Comparison of ENCODE assay signal across 16 cellular contexts in genomic region chr1:9281907-9282306, GRCh38. TPM values are rescaled to one million over a fixed set of nuclear protein-coding genes. Genes with fewer than 3 reads are reported as not detected.
DNase-seq lines count a peak whose midpoint lies in the region; ATAC-seq and TF ChIP-seq lines count a peak whose summit lies in the region.
"Had no signal": no experiment of that assay in that cellular context is flagged by ENCODE, and none has a peak within 500 bp of the region (broad histone marks: within the 10 kb centered on the region; RNA-seq: fewer than 3 reads in every experiment).

No MANE protein-coding gene starts in this region.

- H3K79me1 ChIP-seq in IMR-90 (ENCODE audit: low read depth in 1 of 2, low read length in 2 of 2) = peaks cover 0 to 5% of the 10 kb centered on the region in 2 experiments; a peak in 2 of 4 replicates
- no peaks in the 10 kb centered on the region for H3K79me1 ChIP-seq in mesenchymal stem cell (replicated peaks; ENCODE audit: low read length, poor library complexity, severe bottlenecking)

- TF ChIP-seq CTCF in IMR-90 (conservative IDR thresholded peaks at IDR 0.05; ENCODE audit: low read depth, low read length) (no peak), type B pancreatic cell (conservative IDR thresholded peaks at IDR 0.05) (no peak)

- H3K9ac ChIP-seq in BLaER1 (peak overlapping the region; percentile 3; the same call in 1 of the 2 replicates), IMR-90 (ENCODE audit: low read depth, low read length) (no peak overlapping the region), adipocyte (ENCODE audit: low read length) (no peak overlapping the region), mesenchymal stem cell (ENCODE audit: low read length) (peak overlapping the region; percentile 63)

- H4K20me1 ChIP-seq in BLaER1 = no peaks in the 10 kb centered on the region
- no peaks in the 10 kb centered on the region; the same call in 1 of the 2 replicates for H4K20me1 ChIP-seq in IMR-90 (ENCODE audit: insufficient read depth, low read length)

- H3K9me3 Mint-ChIP-seq in activated naive CD8-positive, alpha-beta T cell treated with anti-CD3 and anti-CD28 coated beads for 36 hours = peaks cover 2% of the 10 kb centered on the region
- H3K9me3 Mint-ChIP-seq in type B pancreatic cell = peaks cover 10% of the 10 kb centered on the region

- H3K27me3 Mint-ChIP-seq in activated naive CD8-positive, alpha-beta T cell treated with anti-CD3 and anti-CD28 coated beads for 36 hours = peaks cover 5% of the 10 kb centered on the region
- H3K27me3 Mint-ChIP-seq in type B pancreatic cell = peaks cover 6% of the 10 kb centered on the region

- H3K27me3 ChIP-seq in BLaER1 (no peaks in the 10 kb centered on the region), IMR-90 (ENCODE audit: control insufficient read depth, insufficient read depth, low read length) (no peaks in the 10 kb centered on the region), adipocyte (replicated peaks; ENCODE audit: control insufficient read depth, insufficient read depth, low read length) (no peaks in the 10 kb centered on the region), mesenchymal stem cell (ENCODE audit: control insufficient read depth in 1 of 2, insufficient read depth in 1 of 2, low read length in 2 of 2) (no peaks in the 10 kb centered on the region)

- H2AFZ ChIP-seq in IMR-90 (replicated peaks; ENCODE audit: low read length, poor library complexity) = peak overlapping the region; percentile 78
- peak overlapping the region; percentile 51 for H2AFZ ChIP-seq in mesenchymal stem cell (ENCODE audit: low read depth, low read length)

- no peak for TF ChIP-seq POLR2A in IMR-90 (IDR thresholded peaks at IDR 0.05; ENCODE audit: low read depth, low read length)

- H3K9me3 ChIP-seq in BLaER1 (peaks cover 39% of the 10 kb centered on the region), IMR-90 (ENCODE audit: control insufficient read depth, insufficient read depth, low read length) (no peaks in the 10 kb centered on the region), adipocyte (ENCODE audit: control insufficient read depth, low read length) (peaks cover 9% of the 10 kb centered on the region), mesenchymal stem cell (ENCODE audit: control insufficient read depth, low read length) (peaks cover 27% of the 10 kb centered on the region)

- H2BK5ac ChIP-seq in IMR-90 (ENCODE audit: low read depth, low read length, poor library complexity, severe bottlenecking) (no peak overlapping the region), mesenchymal stem cell (ENCODE audit: low read depth, low read length, poor library complexity, severe bottlenecking) (no peak overlapping the region)

- H3K4me3 ChIP-seq in BLaER1 = no peak overlapping the region
- no peak overlapping the region for H3K4me3 ChIP-seq in IMR-90 (ENCODE audit: insufficient read depth, low read depth, low read length)
- no peak overlapping the region for H3K4me3 ChIP-seq in adipocyte (ENCODE audit: low read length)
- H3K4me3 ChIP-seq in mesenchymal stem cell (ENCODE audit: insufficient read depth in 1 of 2, low read depth in 1 of 2, low read length in 2 of 2) = peak overlapping the region; percentile 16 to 48

- CTCF ChIA-PET in IMR-90 (lab: Yijun Ruan, JAX) = interaction anchor here (0.5 kb wide), 1 partner anchor 292 kb away, joined by 3 read pairs; no protein-coding TSS in a partner anchor

- POLR2A ChIA-PET in IMR-90 (lab: Charles Lee; ENCODE audit: unreplicated experiment) = interaction anchor here (0.6 kb wide), 1 partner anchor 8 kb away, joined by 3 read pairs; no protein-coding TSS in a partner anchor

- WGBS in IMR-90 (ENCODE audit: extremely low coverage in 2 of 2, insufficient read length in 1 of 2), 2 experiments = 37% methylated on average over 2 of the region's 10 CpGs; no CpG with 5 or more reads in 1 of the 2 experiments
- WGBS in mesenchymal stem cell = 35% methylated on average over 10 of the region's 10 CpGs

- no peak overlapping the region for H3K56ac ChIP-seq in IMR-90 (ENCODE audit: extremely low read depth, insufficient read depth, low read length)

- H4K8ac ChIP-seq in IMR-90 (ENCODE audit: low read depth in 2 of 2, low read length in 2 of 2) = no peak overlapping the region; a peak in 2 of 4 replicates
- H4K8ac ChIP-seq in mesenchymal stem cell (ENCODE audit: low read length) = no peak overlapping the region

- H2BK120ac ChIP-seq in IMR-90 (ENCODE audit: low read depth, low read length) (peak overlapping the region; percentile 92), mesenchymal stem cell (ENCODE audit: low read depth, low read length) (no peak overlapping the region)

- H2BK20ac ChIP-seq in IMR-90 (ENCODE audit: low read depth, low read length) = 0 out of 2 replicates have a peak overlapping the region, but pooled peaks have one; percentile 90

- H3K4me2 ChIP-seq in BLaER1 (peak overlapping the region; percentile 78), IMR-90 (ENCODE audit: low read depth, low read length) (no peak overlapping the region), mesenchymal stem cell (ENCODE audit: low read length, poor library complexity, severe bottlenecking) (no peak overlapping the region)

- H3K36me3 ChIP-seq in BLaER1 (no peaks in the 10 kb centered on the region; the same call in 1 of the 2 replicates), IMR-90 (ENCODE audit: control insufficient read depth, insufficient read depth, low read length) (no peaks in the 10 kb centered on the region), adipocyte (ENCODE audit: control insufficient read depth, insufficient read depth, low read length, severe bottlenecking) (no peaks in the 10 kb centered on the region), mesenchymal stem cell (ENCODE audit: control insufficient read depth in 1 of 2, insufficient read depth in 2 of 2, low read depth in 1 of 2, low read length in 2 of 2) (no peaks in the 10 kb centered on the region)

- H4K5ac ChIP-seq in IMR-90 (ENCODE audit: low read depth, low read length) = no peak overlapping the region

- H3K14ac ChIP-seq in IMR-90 (replicated peaks; ENCODE audit: low read depth, low read length) (0 out of 2 replicates have a peak overlapping the region, but pooled peaks have one; percentile 19), mesenchymal stem cell (ENCODE audit: low read length in 2 of 2) (no peak overlapping the region)

- no peak overlapping the region for H3K4me3 Mint-ChIP-seq in activated naive CD8-positive, alpha-beta T cell treated with anti-CD3 and anti-CD28 coated beads for 36 hours
- H3K4me3 Mint-ChIP-seq in type B pancreatic cell = no peak overlapping the region
- H3K4me3 Mint-ChIP-seq: WTC11 had no signal

- no peak for DNase-seq in IMR-90
- DNase-seq in adipocyte (ENCODE audit: low read depth) = peak; percentile 29
- no peak for DNase-seq in mesenchymal stem cell
- DNase-seq in NCI-H1694 treated with DMSO at 0.1 percent for 48 hours (lab: John Stamatoyannopoulos, UW) = no peak
- no peak for DNase-seq in NCI-H2107 treated with DMSO at 0.1 percent for 48 hours (lab: John Stamatoyannopoulos, UW; ENCODE audit: unreplicated experiment)
- no peak for DNase-seq in activated naive CD8-positive, alpha-beta T cell treated with anti-CD3 and anti-CD28 coated beads for 36 hours
- no peak for DNase-seq in type B pancreatic cell (ENCODE audit: extremely low spot score, unreplicated experiment)
- DNase-seq: activated gamma-delta T cell treated with Interleukin-2 at 50 U/mL for 16 hours; foreskin melanocyte; NCI-H1092 treated with DMSO at 0.1 percent for 48 hours; NCI-H2107; nucleus accumbens; stimulated activated CD4-positive, alpha-beta T cell treated with anti-CD3 and anti-CD28 coated beads, Interleukin-1b, Interleukin-23, amount 100 ng/mL, for 48 hours had no signal

- H3K9me1 ChIP-seq in IMR-90 (ENCODE audit: insufficient read depth, low read length) = peaks cover 22% of the 10 kb centered on the region

- ATAC-seq in IMR-90 (ENCODE audit: low read depth) = peak; percentile 6; the same call in 1 of the 2 replicates
- ATAC-seq: right cardiac atrium, WTC11 had no signal

- H2BK12ac ChIP-seq in mesenchymal stem cell (ENCODE audit: low read length in 2 of 2) = peak overlapping the region in 1 of 2 experiments; percentile 55

- peak overlapping the region; percentile 29; the same call in 1 of the 3 replicates for H2BK15ac ChIP-seq in IMR-90 (ENCODE audit: low read depth, low read length)
- peak overlapping the region; percentile 8 for H2BK15ac ChIP-seq in mesenchymal stem cell (ENCODE audit: low read depth, poor library complexity, severe bottlenecking)

- dilution Hi-C loops in IMR-90 (cut with HindIII; ENCODE audit: low sequenced_read_pairs, unreplicated experiment) = no loop called here

- no peaks in the 10 kb centered on the region for H3K36me3 Mint-ChIP-seq in activated naive CD8-positive, alpha-beta T cell treated with anti-CD3 and anti-CD28 coated beads for 36 hours
- no peaks in the 10 kb centered on the region for H3K36me3 Mint-ChIP-seq in type B pancreatic cell
- H3K36me3 Mint-ChIP-seq: WTC11 had no signal

- H3K4ac ChIP-seq in IMR-90 (ENCODE audit: low read depth, low read length) (peak overlapping the region; percentile 96; the same call in 1 of the 2 replicates), mesenchymal stem cell (ENCODE audit: low read depth in 1 of 2, low read length in 2 of 2) (peak overlapping the region; percentile 24 to 52)

- peak overlapping the region; percentile 71; the same call in 1 of the 2 replicates for H4K91ac ChIP-seq in IMR-90 (ENCODE audit: insufficient read depth, low read depth, low read length)
- H4K91ac ChIP-seq in mesenchymal stem cell (ENCODE audit: low read length) = peak overlapping the region; percentile 30

- BruUV-seq in IMR-90 (replicated peaks; lab: Mats Ljungman, UMichigan) = no TSS peak

- intact Hi-C loops in IMR-90 (cut with micrococcal nuclease) = no loop called here

- no peak for TF ChIP-seq RAD21 in IMR-90 (IDR thresholded peaks at IDR 0.05; ENCODE audit: low read length)

- in situ Hi-C loops in IMR-90 (cut with MboI; ENCODE audit: low sequenced_read_pairs) = loop anchor here (10.0 kb wide), 1 partner anchor 173 kb away; no protein-coding TSS in a partner anchor

- H2AK5ac ChIP-seq in IMR-90 (ENCODE audit: low read depth, low read length) = peak overlapping the region; percentile 95; the same call in 1 of the 2 replicates
- H2AK5ac ChIP-seq in mesenchymal stem cell (ENCODE audit: low read length, severe bottlenecking) = no peak overlapping the region

- H3K4me1 ChIP-seq in BLaER1 = peaks cover 75% of the 10 kb centered on the region
- peaks cover 35% of the 10 kb centered on the region for H3K4me1 ChIP-seq in IMR-90 (ENCODE audit: control insufficient read depth, insufficient read depth, low read length)
- peaks cover 44% of the 10 kb centered on the region for H3K4me1 ChIP-seq in adipocyte (ENCODE audit: control insufficient read depth, insufficient read depth, low read length)
- H3K4me1 ChIP-seq in mesenchymal stem cell (ENCODE audit: control insufficient read depth, insufficient read depth, low read depth, low read length) = peaks cover 35% of the 10 kb centered on the region

- H3K23ac ChIP-seq in IMR-90 (ENCODE audit: low read depth, low read length) = no peak overlapping the region
- peak overlapping the region in 1 of 2 experiments; percentile 47 for H3K23ac ChIP-seq in mesenchymal stem cell (ENCODE audit: low read length in 2 of 2)

- peaks cover 30% of the 10 kb centered on the region for H3K4me1 Mint-ChIP-seq in activated naive CD8-positive, alpha-beta T cell treated with anti-CD3 and anti-CD28 coated beads for 36 hours
- peaks cover 18% of the 10 kb centered on the region for H3K4me1 Mint-ChIP-seq in type B pancreatic cell (ENCODE audit: unreplicated experiment)

- peak overlapping the region; percentile 17 for H2AK9ac ChIP-seq in IMR-90 (replicated peaks; ENCODE audit: low read depth, low read length, poor library complexity)

- no peak overlapping the region for H3K27ac Mint-ChIP-seq in activated naive CD8-positive, alpha-beta T cell treated with anti-CD3 and anti-CD28 coated beads for 36 hours
- H3K27ac Mint-ChIP-seq in type B pancreatic cell = no peak overlapping the region
- H3K27ac Mint-ChIP-seq: WTC11 had no signal

- peak overlapping the region; percentile 14; the same call in 1 of the 2 replicates for H3K18ac ChIP-seq in IMR-90 (ENCODE audit: low read depth, low read length)
- peak overlapping the region in 1 of 2 experiments; percentile 70 for H3K18ac ChIP-seq in mesenchymal stem cell (ENCODE audit: low read depth in 1 of 2, low read length in 2 of 2)

- peak overlapping the region; percentile 29; the same call in 1 of the 2 replicates for H3K27ac ChIP-seq in BLaER1
- no peak overlapping the region for H3K27ac ChIP-seq in IMR-90 (ENCODE audit: insufficient read depth, low read length)
- no peak overlapping the region for H3K27ac ChIP-seq in mesenchymal stem cell (ENCODE audit: low read length, poor library complexity, severe bottlenecking)

RNA-seq across cellular contexts. Expression of gene SPSB1, which starts 10.8 kb away (rescaled TPM):
- total RNA-seq in IMR-90 (2012; rRNA removed) (15.0 and 16.7 TPM in 2 replicates), type B pancreatic cell (ENCODE audit: low replicate concordance) (5.6 and 17.4 TPM in 2 replicates)
- 17.6 and 19.8 TPM in 2 replicates for polyA plus RNA-seq in IMR-90 (2012; rRNA removed)
- 22.0 and 35.7 TPM in 2 replicates for polyA plus RNA-seq in IMR-90 (2012; cell fraction: cytosol; rRNA removed)
- polyA plus RNA-seq in IMR-90 (2012; cell fraction: nucleus; rRNA removed; ENCODE audit: low replicate concordance) = 16.5 and 24.0 TPM in 2 replicates
- polyA plus RNA-seq in mesenchymal stem cell (2013, experiment 1 of 2) = 34.8 TPM
- polyA plus RNA-seq in mesenchymal stem cell (2013, experiment 2 of 2) = 35.0 TPM
- total RNA-seq in activated naive CD8-positive, alpha-beta T cell treated with anti-CD3 and anti-CD28 coated beads for 36 hours = under 1 TPM; 0.36 to 0.37 TPM

RNA-seq across cellular contexts. Expression of gene H6PD, which starts 47.3 kb away (rescaled TPM):
- total RNA-seq in IMR-90 (2012; rRNA removed) (8.3 and 9.3 TPM in 2 replicates), type B pancreatic cell (ENCODE audit: low replicate concordance) (18.7 and 26.1 TPM in 2 replicates)
- polyA plus RNA-seq in IMR-90 (2012; rRNA removed) = 22.1 and 22.7 TPM in 2 replicates
- polyA plus RNA-seq in IMR-90 (2012; cell fraction: cytosol; rRNA removed) = 11.9 and 21.1 TPM in 2 replicates
- polyA plus RNA-seq in IMR-90 (2012; cell fraction: nucleus; rRNA removed; ENCODE audit: low replicate concordance) = 23.3 and 30.1 TPM in 2 replicates
- polyA plus RNA-seq in mesenchymal stem cell (2013, experiment 1 of 2) = 30.1 TPM
- 29.4 TPM for polyA plus RNA-seq in mesenchymal stem cell (2013, experiment 2 of 2)
- total RNA-seq in activated naive CD8-positive, alpha-beta T cell treated with anti-CD3 and anti-CD28 coated beads for 36 hours = 1 to 10 TPM; 5.7 to 5.9 TPM

Comparison
In these comparisons a context has a peak if more than half of its experiments do, and no peak if none do; other contexts are left out.
1. H3K4me3 ChIP-seq: peak in mesenchymal stem cell (2 of 2); none in BLaER1 (single experiment), IMR-90 (single experiment) and adipocyte (single experiment).
2. H3K9ac ChIP-seq: peak in BLaER1 (single experiment) and mesenchymal stem cell (single experiment); none in IMR-90 (single experiment) and adipocyte (single experiment).